Comparison of ENCODE assay signal across 16 cellular contexts in genomic region chr6:41222513-41222912, GRCh38. TPM values are rescaled to one million over a fixed set of nuclear protein-coding genes. Genes with fewer than 3 reads are reported as not detected.
"Had no signal": no experiment of that assay in that cellular context is flagged by ENCODE, and none has a peak within 500 bp of the region (broad histone marks: within the 10 kb centered on the region; RNA-seq: fewer than 3 reads in every experiment).

No MANE protein-coding gene starts in this region.

- H3K4me1 ChIP-seq: prostate gland, right lobe of liver, tibial nerve had no signal

- DNase-seq: activated CD4-positive, CD25-positive, alpha-beta regulatory T cell treated with anti-CD3 and anti-CD28 coated beads, Interleukin-2, amount 50 U/mL, for 72 hours; activated T-cell treated with anti-CD3 and anti-CD28 coated beads for 4 hours; amygdala; natural killer cell; occipital lobe; right lobe of liver had no signal

- H3K27ac ChIP-seq: prostate gland, right lobe of liver, tibial nerve had no signal

- H3K27me3 ChIP-seq: right lobe of liver, tibial nerve had no signal

- H3K9me3 ChIP-seq: prostate gland, right lobe of liver had no signal

- H3K4me3 ChIP-seq: prostate gland, right lobe of liver, tibial nerve had no signal

- H3K36me3 ChIP-seq: prostate gland, right lobe of liver, tibial nerve had no signal

RNA-seq across cellular contexts. Expression of gene TREML4, which starts 5.6 kb away (rescaled TPM):
- total RNA-seq: activated CD8-positive, alpha-beta memory T cell treated with anti-CD3 and anti-CD28 coated beads for 36 hours; cerebellum; dermis microvascular lymphatic vessel endothelial cell; esophagus mucosa; fibroblast of villous mesenchyme; lung microvascular endothelial cell; mononuclear cell; occipital lobe; prostate gland; T-helper 2 cell treated with Interferon-gamma antibody and Interleukin-4, amounts not matched to agents 100 ng/mL and 5 ng/mL, for 36 hours; tibial nerve had no signal

RNA-seq across cellular contexts. Expression of gene TREML2, which starts 21.6 kb away (rescaled TPM):
- total RNA-seq: dermis microvascular lymphatic vessel endothelial cell, fibroblast of villous mesenchyme, lung microvascular endothelial cell, occipital lobe, tibial nerve had no signal

RNA-seq across cellular contexts. Expression of gene TREM2, which starts 59.6 kb away (rescaled TPM):
- total RNA-seq: activated CD8-positive, alpha-beta memory T cell treated with anti-CD3 and anti-CD28 coated beads for 36 hours; dermis microvascular lymphatic vessel endothelial cell; fibroblast of villous mesenchyme; lung microvascular endothelial cell; mononuclear cell; natural killer cell; T-helper 2 cell treated with Interferon-gamma antibody and Interleukin-4, amounts not matched to agents 100 ng/mL and 5 ng/mL, for 36 hours had no signal
